ENCODE assay signal across 2 cellular contexts in the genomic region with DNA sequence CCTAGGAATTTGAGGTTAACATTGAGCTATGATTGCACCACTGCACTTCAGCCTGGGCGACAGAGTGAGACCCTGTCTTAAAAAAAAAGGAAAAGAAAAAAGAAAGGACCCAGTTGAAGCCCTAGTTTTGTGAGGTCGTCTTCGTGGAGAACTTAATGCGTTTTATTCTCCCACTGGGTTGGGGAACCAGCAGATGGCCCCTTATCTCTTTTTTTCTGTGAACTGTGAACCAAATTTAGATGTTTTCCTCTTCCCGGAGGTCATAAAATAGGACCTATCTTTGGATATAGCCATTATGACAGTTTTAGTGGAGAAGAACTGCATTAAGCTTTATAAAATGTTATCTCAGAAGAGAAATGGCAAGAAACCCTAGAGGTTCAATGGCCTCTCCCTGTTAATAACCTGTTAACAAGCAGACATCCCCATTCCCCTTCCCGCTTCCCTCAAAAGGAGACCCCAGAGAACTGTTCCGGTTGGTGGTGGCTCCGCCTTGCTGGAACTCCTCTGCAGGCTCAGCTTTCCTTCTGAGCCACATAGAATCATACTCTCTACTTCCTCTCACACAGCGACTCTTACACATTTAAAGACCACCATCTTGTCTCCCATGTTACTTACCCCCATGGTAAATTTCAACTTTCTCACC.
TF ChIP-seq lines count a peak whose summit lies in the region.

No MANE protein-coding gene starts in this region.

TF ChIP-seq in liver, 16 proteins besides CTCF, POLR2A, EP300 and RAD21:
- TF ChIP-seq SP1 (IDR thresholded peaks at IDR 0.05) (no peak), TAF1 (conservative IDR thresholded peaks at IDR 0.05) (no peak), YY1 (IDR thresholded peaks at IDR 0.05) (no peak), EGR1 (IDR thresholded peaks at IDR 0.05; ENCODE audit: low read depth in 2 of 2) (no peak), RXRA (IDR thresholded peaks at IDR 0.05) (peak in 1 of 2 donors; percentile 14), HNF4A (conservative IDR thresholded peaks at IDR 0.05) (no peak), HNF4G (IDR thresholded peaks at IDR 0.05) (no peak), GABPA (IDR thresholded peaks at IDR 0.05 in 1 of 2, conservative IDR thresholded peaks at IDR 0.05 in 1 of 2) (no peak), JUND (IDR thresholded peaks at IDR 0.05) (no peak), NR2F2 (IDR thresholded peaks at IDR 0.05) (peak; percentile 50)
- TF ChIP-seq, protein P1, sequence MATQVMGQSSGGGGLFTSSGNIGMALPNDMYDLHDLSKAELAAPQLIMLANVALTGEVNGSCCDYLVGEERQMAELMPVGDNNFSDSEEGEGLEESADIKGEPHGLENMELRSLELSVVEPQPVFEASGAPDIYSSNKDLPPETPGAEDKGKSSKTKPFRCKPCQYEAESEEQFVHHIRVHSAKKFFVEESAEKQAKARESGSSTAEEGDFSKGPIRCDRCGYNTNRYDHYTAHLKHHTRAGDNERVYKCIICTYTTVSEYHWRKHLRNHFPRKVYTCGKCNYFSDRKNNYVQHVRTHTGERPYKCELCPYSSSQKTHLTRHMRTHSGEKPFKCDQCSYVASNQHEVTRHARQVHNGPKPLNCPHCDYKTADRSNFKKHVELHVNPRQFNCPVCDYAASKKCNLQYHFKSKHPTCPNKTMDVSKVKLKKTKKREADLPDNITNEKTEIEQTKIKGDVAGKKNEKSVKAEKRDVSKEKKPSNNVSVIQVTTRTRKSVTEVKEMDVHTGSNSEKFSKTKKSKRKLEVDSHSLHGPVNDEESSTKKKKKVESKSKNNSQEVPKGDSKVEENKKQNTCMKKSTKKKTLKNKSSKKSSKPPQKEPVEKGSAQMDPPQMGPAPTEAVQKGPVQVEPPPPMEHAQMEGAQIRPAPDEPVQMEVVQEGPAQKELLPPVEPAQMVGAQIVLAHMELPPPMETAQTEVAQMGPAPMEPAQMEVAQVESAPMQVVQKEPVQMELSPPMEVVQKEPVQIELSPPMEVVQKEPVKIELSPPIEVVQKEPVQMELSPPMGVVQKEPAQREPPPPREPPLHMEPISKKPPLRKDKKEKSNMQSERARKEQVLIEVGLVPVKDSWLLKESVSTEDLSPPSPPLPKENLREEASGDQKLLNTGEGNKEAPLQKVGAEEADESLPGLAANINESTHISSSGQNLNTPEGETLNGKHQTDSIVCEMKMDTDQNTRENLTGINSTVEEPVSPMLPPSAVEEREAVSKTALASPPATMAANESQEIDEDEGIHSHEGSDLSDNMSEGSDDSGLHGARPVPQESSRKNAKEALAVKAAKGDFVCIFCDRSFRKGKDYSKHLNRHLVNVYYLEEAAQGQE (IDR thresholded peaks at IDR 0.05): no peak
TF ChIP-seq in liver: peak in this region for 2.

TF ChIP-seq in HepG2, 621 proteins besides CTCF, POLR2A, EP300 and RAD21:
- no peak for TF ChIP-seq KLF12 (CRISPR knock-in tag; IDR thresholded peaks at IDR 0.05; ENCODE audit: borderline replicate concordance)
